In genomic region chr11:30505603-30506002, GRCh38 we compare ENCODE assay signal across 27 cellular contexts.
"Had no signal": no experiment of that assay in that cellular context is flagged by ENCODE, and none has a peak within 500 bp of the region (broad histone marks: within the 10 kb centered on the region; RNA-seq: fewer than 3 reads in every experiment).

No MANE protein-coding gene starts in this region.

- H3K36me3 ChIP-seq: neutrophil, pancreas, suprapubic skin, tibial artery, transverse colon, upper lobe of right lung, uterus had no signal

- DNase-seq: naive thymus-derived CD4-positive, alpha-beta T cell; natural killer cell; nephron progenitor cell; nucleus accumbens; pancreas; posterior cingulate gyrus; psoas muscle; right cardiac atrium; stimulated activated CD4-positive, alpha-beta T cell treated with anti-CD3 and anti-CD28 coated beads, Interleukin-15, amount 100 ng/mL, for 24 hours; stimulated activated CD4-positive, alpha-beta T cell treated with anti-CD3 and anti-CD28 coated beads, Interleukin-2, amount 100 ng/mL, for 24 hours; stimulated activated CD4-positive, alpha-beta T cell treated with anti-CD3 and anti-CD28 coated beads, Interleukin-2, amount 100 ng/mL, for 48 hours; stimulated activated CD4-positive, alpha-beta T cell treated with anti-CD3 and anti-CD28 coated beads, Interleukin-4, amount 100 ng/mL, for 24 hours; stimulated activated naive B cell treated with anti-CD40 and anti-IgM and Interleukin-4, amounts not matched to agents 10 μg/mL and 1 μg/mL and 100 μg/mL, for 72 hours; stimulated activated naive CD8-positive, alpha-beta T cell treated with anti-CD3 and anti-CD28 coated beads, Interleukin-15, amount 100 ng/mL, for 72 hours; stimulated activated naive CD8-positive, alpha-beta T cell treated with anti-CD3 and anti-CD28 coated beads, Interleukin-15, Interleukin-2, amounts not matched to agents 100 U/mL and 50 U/mL, for 24 hours; substantia nigra; testis; tibial artery; transverse colon; upper lobe of right lung; uterus had no signal

- H3K27ac ChIP-seq: neutrophil, pancreas, psoas muscle, skin epidermis, suprapubic skin, testis, tibial artery, transverse colon, upper lobe of right lung, uterus had no signal

- H3K9me3 ChIP-seq: neutrophil, pancreas, psoas muscle, suprapubic skin, testis, tibial artery, transverse colon, upper lobe of right lung, uterus had no signal

- H3K27me3 ChIP-seq: neutrophil, pancreas, suprapubic skin, testis, tibial artery, transverse colon, upper lobe of right lung, uterus had no signal

- ATAC-seq: naive thymus-derived CD4-positive, alpha-beta T cell; natural killer cell; psoas muscle; right cardiac atrium; sciatic nerve; stimulated activated effector memory CD8-positive, alpha-beta T cell treated with anti-CD3 and anti-CD28 coated beads, Interleukin-12 subunit alpha, Interleukin-12 subunit beta, amount 100 ng/mL, for 72 hours; stimulated activated naive B cell treated with anti-CD40 and anti-IgM and Interleukin-4, amounts not matched to agents 10 μg/mL and 1 μg/mL and 100 μg/mL, for 72 hours; stimulated activated naive CD8-positive, alpha-beta T cell treated with anti-CD3 and anti-CD28 coated beads, Interleukin-15, amount 100 ng/mL, for 72 hours; stimulated activated naive CD8-positive, alpha-beta T cell treated with anti-CD3 and anti-CD28 coated beads, Interleukin-15, Interleukin-2, amounts not matched to agents 100 U/mL and 50 U/mL, for 24 hours; upper lobe of right lung had no signal

- H3K4me3 ChIP-seq: pancreas, psoas muscle, skin epidermis, smooth muscle cell, suprapubic skin, testis, tibial artery, transverse colon, upper lobe of right lung, uterus had no signal

- H3K4me2 ChIP-seq: smooth muscle cell had no signal

- FAIRE-seq: pancreas had no signal

- H3K4me1 ChIP-seq: pancreas, suprapubic skin, tibial artery, transverse colon, upper lobe of right lung, uterus had no signal
